In genomic region chr1:201463071-201463552, GRCh38 we compare ENCODE assay signal across 9 cellular contexts. TPM values are rescaled to one million over a fixed set of nuclear protein-coding genes. Genes with fewer than 3 reads are reported as not detected.
DNase-seq lines count a peak whose midpoint lies in the region; ATAC-seq and TF ChIP-seq lines count a peak whose summit lies in the region.
"Had no signal": no experiment of that assay in that cellular context is flagged by ENCODE, and none has a peak within 500 bp of the region (broad histone marks: within the 10 kb centered on the region; RNA-seq: fewer than 3 reads in every experiment).

No MANE protein-coding gene starts in this region.

- H3K27me3 Mint-ChIP-seq in activated CD8-positive, alpha-beta T cell treated with anti-CD3 and anti-CD28 coated beads, Interleukin-2, amount 10 ng/mL, durations not matched to agents 7 days and 5 days (ENCODE audit: low read depth): peaks cover 11% of the 10 kb centered on the region
- peaks cover 11% of the 10 kb centered on the region for H3K27me3 Mint-ChIP-seq in activated CD8-positive, alpha-beta T cell treated with anti-CD3 and anti-CD28 coated beads for 36 hours
- H3K27me3 Mint-ChIP-seq in chondrocyte (ENCODE audit: low read depth): no peaks in the 10 kb centered on the region

- H3K4me1 Mint-ChIP-seq in activated CD8-positive, alpha-beta T cell treated with anti-CD3 and anti-CD28 coated beads, Interleukin-2, amount 10 ng/mL, durations not matched to agents 7 days and 5 days (ENCODE audit: low read depth): peaks cover 7% of the 10 kb centered on the region
- no peaks in the 10 kb centered on the region for H3K4me1 Mint-ChIP-seq in activated CD8-positive, alpha-beta T cell treated with anti-CD3 and anti-CD28 coated beads for 36 hours (ENCODE audit: low read depth)
- peaks cover 75% of the 10 kb centered on the region for H3K4me1 Mint-ChIP-seq in chondrocyte (ENCODE audit: low read depth)

- H3K4me1 ChIP-seq in aorta (ENCODE audit: control insufficient read depth in 1 of 2, insufficient read depth in 2 of 2, low read length in 2 of 2) (no peaks in the 10 kb centered on the region), OCI-LY7 (ENCODE audit: insufficient read depth, low read length, poor library complexity, severe bottlenecking) (no peaks in the 10 kb centered on the region)
- H3K4me1 ChIP-seq: BE2C had no signal

- H3K36me3 Mint-ChIP-seq in activated CD8-positive, alpha-beta T cell treated with anti-CD3 and anti-CD28 coated beads, Interleukin-2, amount 10 ng/mL, durations not matched to agents 7 days and 5 days (ENCODE audit: low read depth): peaks cover 13% of the 10 kb centered on the region
- no peaks in the 10 kb centered on the region for H3K36me3 Mint-ChIP-seq in activated CD8-positive, alpha-beta T cell treated with anti-CD3 and anti-CD28 coated beads for 36 hours (ENCODE audit: low read depth)
- peaks cover 18% of the 10 kb centered on the region for H3K36me3 Mint-ChIP-seq in chondrocyte (ENCODE audit: low read depth)

- WGBS in aorta, 2 donors: 88% methylated on average over 7 of the region's 7 CpGs

- no peak overlapping the region for H3K4me2 ChIP-seq in OCI-LY7 (ENCODE audit: low read length)

- H3K9me3 ChIP-seq in aorta (ENCODE audit: control insufficient read depth, low read length) (no peaks in the 10 kb centered on the region), OCI-LY7 (ENCODE audit: low read length) (no peaks in the 10 kb centered on the region)
- H3K9me3 ChIP-seq: BE2C had no signal

- H3K4me3 Mint-ChIP-seq in activated CD8-positive, alpha-beta T cell treated with anti-CD3 and anti-CD28 coated beads, Interleukin-2, amount 10 ng/mL, durations not matched to agents 7 days and 5 days: no peak overlapping the region
- no peak overlapping the region for H3K4me3 Mint-ChIP-seq in activated CD8-positive, alpha-beta T cell treated with anti-CD3 and anti-CD28 coated beads for 36 hours
- no peak overlapping the region for H3K4me3 Mint-ChIP-seq in chondrocyte (ENCODE audit: unreplicated experiment)

- intact Hi-C loops in activated CD8-positive, alpha-beta T cell treated with anti-CD3 and anti-CD28 coated beads for 36 hours (cut with micrococcal nuclease): no loop called here
- intact Hi-C loops in aorta (cut with DNase I): no loop called here
- intact Hi-C loops in OCI-LY7 (cut with micrococcal nuclease; ENCODE audit: unreplicated experiment): no loop called here

- no peaks in the 10 kb centered on the region for H4K20me1 ChIP-seq in OCI-LY7 (ENCODE audit: insufficient read depth, low read length)

- peak overlapping the region; percentile 70 to 71 for H3K27ac ChIP-seq in aorta (ENCODE audit: low read depth in 1 of 2, low read length in 2 of 2)
- H3K27ac ChIP-seq in OCI-LY7 (ENCODE audit: low read depth, low read length, poor library complexity, severe bottlenecking): no peak overlapping the region

- BruUV-seq in OCI-LY7 (replicated peaks; lab: Mats Ljungman, UMichigan): no TSS peak

- no peak for TF ChIP-seq CTCF in activated CD8-positive, alpha-beta T cell treated with anti-CD3 and anti-CD28 coated beads for 36 hours (IDR thresholded peaks at IDR 0.05)
- TF ChIP-seq CTCF in chondrocyte (IDR thresholded peaks at IDR 0.05) (peak; percentile 64), OCI-LY7 (conservative IDR thresholded peaks at IDR 0.05; ENCODE audit: low read length) (no peak)

- no peaks in the 10 kb centered on the region for H3K79me2 ChIP-seq in OCI-LY7 (ENCODE audit: insufficient read depth, low read depth, low read length)

- no peaks in the 10 kb centered on the region for H3K9me2 ChIP-seq in OCI-LY7 (ENCODE audit: insufficient read depth, low read length)

- peak; percentile 20 for ATAC-seq in activated CD8-positive, alpha-beta T cell treated with anti-CD3 and anti-CD28 coated beads, Interleukin-2, amount 10 ng/mL, durations not matched to agents 7 days and 5 days
- ATAC-seq in activated CD8-positive, alpha-beta T cell treated with anti-CD3 and anti-CD28 coated beads for 36 hours: no peak
- no peak for ATAC-seq in aorta (ENCODE audit: low FRiP score)
- no peak for ATAC-seq in GM21786 (IDR thresholded peaks at IDR 0.05; ENCODE audit: unreplicated experiment)

- H3K36me3 ChIP-seq in aorta (ENCODE audit: control insufficient read depth in 1 of 2, insufficient read depth in 2 of 2, low read length in 1 of 2) (peaks cover 0 to 5% of the 10 kb centered on the region in 2 donors), OCI-LY7 (ENCODE audit: insufficient read depth, low read length) (no peaks in the 10 kb centered on the region)
- H3K36me3 ChIP-seq: BE2C had no signal

- H2AFZ ChIP-seq in OCI-LY7 (ENCODE audit: low read length): no peak overlapping the region

- H3K27me3 ChIP-seq in aorta (ENCODE audit: control insufficient read depth in 1 of 2, insufficient read depth in 2 of 2, low read length in 1 of 2): no peaks in the 10 kb centered on the region

- no peak for DNase-seq in activated CD8-positive, alpha-beta T cell treated with anti-CD3 and anti-CD28 coated beads, Interleukin-2, amount 10 ng/mL, durations not matched to agents 7 days and 5 days
- DNase-seq in activated CD8-positive, alpha-beta T cell treated with anti-CD3 and anti-CD28 coated beads for 36 hours: no peak
- DNase-seq in chondrocyte (ENCODE audit: low spot score): no peak
- peak; percentile 36 to 55 for DNase-seq in lung microvascular endothelial cell (ENCODE audit: low read depth in 2 of 2)
- DNase-seq in aorta: no peak
- DNase-seq in OCI-LY7 (ENCODE audit: low spot score): no peak
- DNase-seq in activated T-cell treated with anti-CD3 and anti-CD28 coated beads, Interleukin-2, amount 50 U/mL, for 48 hours: no peak
- DNase-seq: BE2C had no signal

- CTCF ChIA-PET in activated CD8-positive, alpha-beta T cell treated with anti-CD3 and anti-CD28 coated beads, Interleukin-2, amount 10 ng/mL, durations not matched to agents 7 days and 5 days (lab: Charles Lee): interaction anchor here (2.4 kb wide), 1 partner anchor 19 kb away, joined by 9 read pairs; no protein-coding TSS in a partner anchor
- CTCF ChIA-PET in activated CD8-positive, alpha-beta T cell treated with anti-CD3 and anti-CD28 coated beads for 36 hours (lab: Charles Lee): interaction anchor here (3.4 to 8.0 kb wide), 2 partner anchors 16 to 18 kb away, joined by 12 to 28 read pairs; no protein-coding TSS in a partner anchor
- CTCF ChIA-PET in OCI-LY7 (lab: Charles Lee; ENCODE audit: unreplicated experiment): no interaction called here

- no peak overlapping the region for H3K27ac Mint-ChIP-seq in activated CD8-positive, alpha-beta T cell treated with anti-CD3 and anti-CD28 coated beads, Interleukin-2, amount 10 ng/mL, durations not matched to agents 7 days and 5 days
- H3K27ac Mint-ChIP-seq in activated CD8-positive, alpha-beta T cell treated with anti-CD3 and anti-CD28 coated beads for 36 hours: no peak overlapping the region
- H3K27ac Mint-ChIP-seq in chondrocyte (ENCODE audit: unreplicated experiment): peak overlapping the region; percentile 99

- H3K9me3 Mint-ChIP-seq in activated CD8-positive, alpha-beta T cell treated with anti-CD3 and anti-CD28 coated beads, Interleukin-2, amount 10 ng/mL, durations not matched to agents 7 days and 5 days (ENCODE audit: insufficient read depth): no peaks in the 10 kb centered on the region
- H3K9me3 Mint-ChIP-seq in activated CD8-positive, alpha-beta T cell treated with anti-CD3 and anti-CD28 coated beads for 36 hours: no peaks in the 10 kb centered on the region
- H3K9me3 Mint-ChIP-seq in chondrocyte (ENCODE audit: low read depth): no peaks in the 10 kb centered on the region

- POLR2A ChIA-PET in activated CD8-positive, alpha-beta T cell treated with anti-CD3 and anti-CD28 coated beads, Interleukin-2, amount 10 ng/mL, durations not matched to agents 7 days and 5 days (lab: Charles Lee): no interaction called here
- POLR2A ChIA-PET in activated CD8-positive, alpha-beta T cell treated with anti-CD3 and anti-CD28 coated beads for 36 hours (lab: Charles Lee): interaction anchor here (0.8 kb wide), 1 partner anchor 39 kb away, joined by 3 read pairs; no protein-coding TSS in a partner anchor
- POLR2A ChIA-PET in OCI-LY7 (lab: Charles Lee): no interaction called here

- H3K4me3 ChIP-seq in aorta (ENCODE audit: low read length in 2 of 2): no peak overlapping the region
- no peak overlapping the region for H3K4me3 ChIP-seq in OCI-LY7 (ENCODE audit: low read depth, low read length, poor library complexity, severe bottlenecking)

RNA-seq across cellular contexts. Expression of gene PHLDA3, which starts 5.9 kb away (rescaled TPM):
- total RNA-seq in activated CD8-positive, alpha-beta T cell treated with anti-CD3 and anti-CD28 coated beads, Interleukin-2, amount 10 ng/mL, durations not matched to agents 7 days and 5 days: 10 to 100 TPM; 17.3 to 18.7 TPM
- total RNA-seq in activated CD8-positive, alpha-beta T cell treated with anti-CD3 and anti-CD28 coated beads for 36 hours: 1 to 10 TPM; 6.2 to 7.9 TPM
- total RNA-seq in chondrocyte (111 to 120 TPM (median 115 TPM) in 3 replicates), lung microvascular endothelial cell (8.9 and 17.2 TPM in 2 replicates), aorta (10 to 100 TPM; 66.1 to 71.6 TPM), OCI-LY7 (2022) (not detected in 2 replicates)
- 10 to 100 TPM; 33.7 to 46.1 TPM for polyA plus RNA-seq in aorta
- not detected in 2 replicates for total RNA-seq in OCI-LY7 (2014; rRNA removed; shearing (Covaris generic))

RNA-seq across cellular contexts. Expression of gene TNNI1, which starts 41.6 kb away (rescaled TPM):
- not detected for total RNA-seq in activated CD8-positive, alpha-beta T cell treated with anti-CD3 and anti-CD28 coated beads, Interleukin-2, amount 10 ng/mL, durations not matched to agents 7 days and 5 days
- not detected for total RNA-seq in activated CD8-positive, alpha-beta T cell treated with anti-CD3 and anti-CD28 coated beads for 36 hours
- 8.0 to 10.0 TPM (median 8.8 TPM) in 3 replicates for total RNA-seq in chondrocyte
- total RNA-seq in lung microvascular endothelial cell: not detected in 2 replicates
- total RNA-seq in aorta: not detected
- under 1 TPM; 0.38 to 0.61 TPM for polyA plus RNA-seq in aorta
- 0.95 and 4.9 TPM in 2 replicates for total RNA-seq in OCI-LY7 (2014; rRNA removed; shearing (Covaris generic))
- total RNA-seq in OCI-LY7 (2022): 2.0 and 3.1 TPM in 2 replicates

RNA-seq across cellular contexts. Expression of gene CSRP1, which starts 43.8 kb away (rescaled TPM):
- total RNA-seq in activated CD8-positive, alpha-beta T cell treated with anti-CD3 and anti-CD28 coated beads, Interleukin-2, amount 10 ng/mL, durations not matched to agents 7 days and 5 days: 10 to 100 TPM; 78.7 to 80.9 TPM
- 10 to 100 TPM; 55.3 to 56.2 TPM for total RNA-seq in activated CD8-positive, alpha-beta T cell treated with anti-CD3 and anti-CD28 coated beads for 36 hours
- 1.3 to 7.1 TPM (median 5.9 TPM) in 3 replicates for total RNA-seq in chondrocyte
- total RNA-seq in lung microvascular endothelial cell: 71.6 and 114 TPM in 2 replicates
- 1,000 to 10,000 TPM in 1 of 2 donors, 100 to 1,000 TPM in 1; 599 to 1,490 TPM for total RNA-seq in aorta
- polyA plus RNA-seq in aorta: 100 to 1,000 TPM; 703 to 838 TPM
- 46.4 and 52.8 TPM in 2 replicates for total RNA-seq in OCI-LY7 (2014; rRNA removed; shearing (Covaris generic))
- total RNA-seq in OCI-LY7 (2022): 72.2 and 89.8 TPM in 2 replicates

Comparison
In these comparisons a context has a peak if more than half of its experiments do, and no peak if none do; other contexts are left out.
1. DNase-seq: peak in lung microvascular endothelial cell (2 of 2); none in activated CD8-positive, alpha-beta T cell treated with anti-CD3 and anti-CD28 coated beads, Interleukin-2, amount 10 ng/mL, durations not matched to agents 7 days and 5 days (single experiment), activated CD8-positive, alpha-beta T cell treated with anti-CD3 and anti-CD28 coated beads for 36 hours (single experiment), chondrocyte (single experiment), aorta (0 of 2), OCI-LY7 (single experiment) and activated T-cell treated with anti-CD3 and anti-CD28 coated beads, Interleukin-2, amount 50 U/mL, for 48 hours (0 of 2).